Comparison of ENCODE assay signal across 39 cellular contexts in the genomic region with DNA sequence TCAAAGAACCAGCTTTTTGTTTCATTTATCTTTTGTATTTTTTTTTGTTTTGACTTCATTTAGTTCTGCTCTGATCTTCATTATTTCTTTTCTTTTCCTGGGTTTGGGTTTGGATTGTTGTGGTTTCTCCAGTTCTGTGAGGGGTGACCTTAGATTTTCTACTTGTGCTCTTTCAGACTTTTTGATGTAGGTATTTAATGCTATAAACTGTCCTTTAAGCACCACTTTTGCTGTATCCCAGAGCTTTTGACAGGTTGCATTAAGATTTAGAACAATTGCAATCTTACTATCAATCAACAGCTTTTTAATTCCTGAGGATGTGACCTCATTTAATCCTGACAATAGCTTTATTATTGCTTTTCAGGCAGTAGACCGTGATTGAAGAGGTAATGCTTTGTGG.
"Had no signal": no experiment of that assay in that cellular context is flagged by ENCODE, and none has a peak within 500 bp of the region (broad histone marks: within the 10 kb centered on the region; RNA-seq: fewer than 3 reads in every experiment).

No MANE protein-coding gene starts in this region.

- DNase-seq: activated effector memory CD4-positive, alpha-beta T cell treated with anti-CD3 and anti-CD28 coated beads, Interleukin-2, amount 50 U/mL, for 16 hours; activated effector memory CD4-positive, alpha-beta T cell treated with Interleukin-2 at 50 U/mL for 16 hours; activated gamma-delta T cell; activated gamma-delta T cell treated with Interleukin-2 at 50 U/mL for 16 hours; activated naive CD4-positive, alpha-beta T cell; activated naive CD4-positive, alpha-beta T cell treated with anti-CD3 and anti-CD28 coated beads for 36 hours; activated naive CD4-positive, alpha-beta T cell treated with anti-CD3 and anti-CD28 coated beads, Interleukin-2, amount 10 ng/mL, durations not matched to agents 7 days and 5 days; activated naive CD4-positive, alpha-beta T cell treated with anti-CD3 and anti-CD28 coated beads, Interleukin-2, amount 50 U/mL, for 16 hours; activated naive CD4-positive, alpha-beta T cell treated with Interleukin-2 at 50 U/mL for 16 hours; activated naive CD8-positive, alpha-beta T cell treated with anti-CD3 and anti-CD28 coated beads for 36 hours; activated naive CD8-positive, alpha-beta T cell treated with anti-CD3 and anti-CD28 coated beads, Interleukin-2, amount 10 ng/mL, durations not matched to agents 7 days and 5 days; activated naive CD8-positive, alpha-beta T cell treated with anti-CD3 and anti-CD28 coated beads, Interleukin-2, amount 50 U/mL, for 24 hours; activated T-cell treated with anti-CD3 and anti-CD28 coated beads, Interleukin-2, amount 50 U/mL, for 4 hours; activated T-cell treated with anti-CD3 and anti-CD28 coated beads, Interleukin-2, amount 50 U/mL, for 48 hours; activated T-cell treated with anti-CD3 and anti-CD28 coated beads, Interleukin-2, amount 50 U/mL, for 72 hours; adrenal gland; amniotic stem cell; amygdala; anterior cingulate cortex; aorta; body of pancreas; brain microvascular endothelial cell; caudate nucleus; central memory CD4-positive, alpha-beta T cell; cerebellar nuclear complex had no signal

- H3K36me3 ChIP-seq: adrenal gland, ascending aorta, brain microvascular endothelial cell, breast epithelium, cardiac muscle cell had no signal

- H3K4me3 ChIP-seq: adrenal gland, ascending aorta, body of pancreas, breast epithelium, cardiac muscle cell had no signal

- H3K27me3 ChIP-seq: ascending aorta, body of pancreas, breast epithelium, cardiac muscle cell had no signal

- H3K4me3 Mint-ChIP-seq: activated naive CD4-positive, alpha-beta T cell treated with anti-CD3 and anti-CD28 coated beads for 36 hours; activated naive CD4-positive, alpha-beta T cell treated with anti-CD3 and anti-CD28 coated beads, Interleukin-2, amount 10 ng/mL, durations not matched to agents 7 days and 5 days; activated naive CD4-positive, alpha-beta T cell treated with anti-CD3 and anti-CD28 coated beads, Interleukin-2, amount 50 U/mL, for 24 hours; activated naive CD8-positive, alpha-beta T cell; activated naive CD8-positive, alpha-beta T cell treated with anti-CD3 and anti-CD28 coated beads for 36 hours; activated naive CD8-positive, alpha-beta T cell treated with anti-CD3 and anti-CD28 coated beads, Interleukin-2, amount 10 ng/mL, durations not matched to agents 7 days and 5 days; activated naive CD8-positive, alpha-beta T cell treated with anti-CD3 and anti-CD28 coated beads, Interleukin-2, amount 50 U/mL, for 24 hours; activated T-cell treated with anti-CD3 and anti-CD28 coated beads, Interleukin-2, amount 50 U/mL, for 4 hours; activated T-cell treated with anti-CD3 and anti-CD28 coated beads, Interleukin-2, amount 50 U/mL, for 72 hours; activated T-helper 1 cell treated with anti-CD3 and anti-CD28 coated beads, Interleukin-12 subunit alpha, Interleukin-12 subunit beta, Interleukin-2, Interleukin-4 antibody, amounts not matched to agents 30 ng/mL and 10 ng/mL and 1 ng/mL, durations not matched to agents 14 hours and 24 hours and 36 hours; activated T-helper 17 cell treated with anti-CD3 and anti-CD28 coated beads, Interleukin-2, amount 50 U/mL, for 72 hours; brain; central memory CD8-positive, alpha-beta T cell had no signal

- FAIRE-seq: astrocyte, bronchial epithelial cell, colon had no signal

- H3K4me1 Mint-ChIP-seq: activated naive CD4-positive, alpha-beta T cell treated with anti-CD3 and anti-CD28 coated beads, Interleukin-2, amount 10 ng/mL, durations not matched to agents 7 days and 5 days; activated naive CD4-positive, alpha-beta T cell treated with anti-CD3 and anti-CD28 coated beads, Interleukin-2, amount 50 U/mL, for 24 hours; activated naive CD8-positive, alpha-beta T cell treated with anti-CD3 and anti-CD28 coated beads for 36 hours; activated T-helper 17 cell treated with anti-CD3 and anti-CD28 coated beads, Interleukin-2, amount 50 U/mL, for 72 hours; brain; central memory CD8-positive, alpha-beta T cell had no signal

- H3K4me1 ChIP-seq: adrenal gland, ascending aorta, body of pancreas, breast epithelium had no signal

- H3K9me3 Mint-ChIP-seq: activated naive CD4-positive, alpha-beta T cell treated with anti-CD3 and anti-CD28 coated beads for 36 hours; activated naive CD4-positive, alpha-beta T cell treated with anti-CD3 and anti-CD28 coated beads, Interleukin-2, amount 10 ng/mL, durations not matched to agents 7 days and 5 days; activated naive CD4-positive, alpha-beta T cell treated with anti-CD3 and anti-CD28 coated beads, Interleukin-2, amount 50 U/mL, for 24 hours; activated naive CD4-positive, alpha-beta T cell treated with anti-CD3 and anti-CD28 coated beads, Interleukin-2, amount 50 U/mL, for 72 hours; activated naive CD8-positive, alpha-beta T cell treated with anti-CD3 and anti-CD28 coated beads for 36 hours; activated naive CD8-positive, alpha-beta T cell treated with anti-CD3 and anti-CD28 coated beads, Interleukin-2, amount 10 ng/mL, durations not matched to agents 7 days and 5 days; activated naive CD8-positive, alpha-beta T cell treated with anti-CD3 and anti-CD28 coated beads, Interleukin-2, amount 50 U/mL, for 24 hours; activated T-cell treated with anti-CD3 and anti-CD28 coated beads, Interleukin-2, amount 50 U/mL, for 4 hours; activated T-helper 1 cell treated with anti-CD3 and anti-CD28 coated beads, Interleukin-12 subunit alpha, Interleukin-12 subunit beta, Interleukin-2, Interleukin-4 antibody, amounts not matched to agents 30 ng/mL and 10 ng/mL and 1 ng/mL, durations not matched to agents 14 hours and 24 hours and 36 hours; activated T-helper 17 cell treated with anti-CD3 and anti-CD28 coated beads, Interleukin-2, amount 50 U/mL, for 72 hours; activated T-helper 2 cell treated with anti-CD3 and anti-CD28 coated beads, Interferon-gamma antibody, Interleukin-2, Interleukin-4, amounts not matched to agents 10 μg/mL and 5 μg/mL and 100 μg/mL, durations not matched to agents 14 hours and 24 hours and 36 hours; central memory CD8-positive, alpha-beta T cell had no signal

- ATAC-seq: activated naive CD4-positive, alpha-beta T cell treated with anti-CD3 and anti-CD28 coated beads, Interleukin-2, amount 50 U/mL, for 72 hours; activated naive CD8-positive, alpha-beta T cell treated with anti-CD3 and anti-CD28 coated beads, Interleukin-2, amount 50 U/mL, for 24 hours; activated T-cell treated with anti-CD3 and anti-CD28 coated beads, Interleukin-2, amount 50 U/mL, for 4 hours; activated T-cell treated with anti-CD3 and anti-CD28 coated beads, Interleukin-2, amount 50 U/mL, for 72 hours; activated T-helper 17 cell treated with anti-CD3 and anti-CD28 coated beads, Interleukin-2, amount 50 U/mL, for 72 hours; body of pancreas had no signal

- H3K27ac Mint-ChIP-seq: activated naive CD4-positive, alpha-beta T cell treated with anti-CD3 and anti-CD28 coated beads for 36 hours; activated naive CD4-positive, alpha-beta T cell treated with anti-CD3 and anti-CD28 coated beads, Interleukin-2, amount 10 ng/mL, durations not matched to agents 7 days and 5 days; activated naive CD4-positive, alpha-beta T cell treated with anti-CD3 and anti-CD28 coated beads, Interleukin-2, amount 50 U/mL, for 24 hours; activated naive CD4-positive, alpha-beta T cell treated with anti-CD3 and anti-CD28 coated beads, Interleukin-2, amount 50 U/mL, for 72 hours; activated naive CD8-positive, alpha-beta T cell; activated naive CD8-positive, alpha-beta T cell treated with anti-CD3 and anti-CD28 coated beads for 36 hours; activated naive CD8-positive, alpha-beta T cell treated with anti-CD3 and anti-CD28 coated beads, Interleukin-2, amount 10 ng/mL, durations not matched to agents 7 days and 5 days; activated naive CD8-positive, alpha-beta T cell treated with anti-CD3 and anti-CD28 coated beads, Interleukin-2, amount 50 U/mL, for 24 hours; activated T-cell treated with anti-CD3 and anti-CD28 coated beads, Interleukin-2, amount 50 U/mL, for 72 hours; activated T-helper 1 cell treated with anti-CD3 and anti-CD28 coated beads, Interleukin-12 subunit alpha, Interleukin-12 subunit beta, Interleukin-2, Interleukin-4 antibody, amounts not matched to agents 30 ng/mL and 10 ng/mL and 1 ng/mL, durations not matched to agents 14 hours and 24 hours and 36 hours; activated T-helper 17 cell treated with anti-CD3 and anti-CD28 coated beads, Interleukin-2, amount 50 U/mL, for 72 hours; activated T-helper 2 cell treated with anti-CD3 and anti-CD28 coated beads, Interferon-gamma antibody, Interleukin-2, Interleukin-4, amounts not matched to agents 10 μg/mL and 5 μg/mL and 100 μg/mL, durations not matched to agents 14 hours and 24 hours and 36 hours; brain had no signal

- H3K36me3 Mint-ChIP-seq: activated naive CD4-positive, alpha-beta T cell treated with anti-CD3 and anti-CD28 coated beads, Interleukin-2, amount 10 ng/mL, durations not matched to agents 7 days and 5 days; activated naive CD4-positive, alpha-beta T cell treated with anti-CD3 and anti-CD28 coated beads, Interleukin-2, amount 50 U/mL, for 24 hours; activated naive CD4-positive, alpha-beta T cell treated with anti-CD3 and anti-CD28 coated beads, Interleukin-2, amount 50 U/mL, for 72 hours; activated naive CD8-positive, alpha-beta T cell; activated naive CD8-positive, alpha-beta T cell treated with anti-CD3 and anti-CD28 coated beads for 36 hours; activated naive CD8-positive, alpha-beta T cell treated with anti-CD3 and anti-CD28 coated beads, Interleukin-2, amount 10 ng/mL, durations not matched to agents 7 days and 5 days; brain had no signal

- H3K9me3 ChIP-seq: adrenal gland, ascending aorta, body of pancreas, breast epithelium had no signal

- H3K27ac ChIP-seq: adrenal gland, ascending aorta, body of pancreas, brain microvascular endothelial cell, breast epithelium, cardiac muscle cell had no signal
